Comparison of ENCODE assay signal across 1 cellular context in the genomic region with DNA sequence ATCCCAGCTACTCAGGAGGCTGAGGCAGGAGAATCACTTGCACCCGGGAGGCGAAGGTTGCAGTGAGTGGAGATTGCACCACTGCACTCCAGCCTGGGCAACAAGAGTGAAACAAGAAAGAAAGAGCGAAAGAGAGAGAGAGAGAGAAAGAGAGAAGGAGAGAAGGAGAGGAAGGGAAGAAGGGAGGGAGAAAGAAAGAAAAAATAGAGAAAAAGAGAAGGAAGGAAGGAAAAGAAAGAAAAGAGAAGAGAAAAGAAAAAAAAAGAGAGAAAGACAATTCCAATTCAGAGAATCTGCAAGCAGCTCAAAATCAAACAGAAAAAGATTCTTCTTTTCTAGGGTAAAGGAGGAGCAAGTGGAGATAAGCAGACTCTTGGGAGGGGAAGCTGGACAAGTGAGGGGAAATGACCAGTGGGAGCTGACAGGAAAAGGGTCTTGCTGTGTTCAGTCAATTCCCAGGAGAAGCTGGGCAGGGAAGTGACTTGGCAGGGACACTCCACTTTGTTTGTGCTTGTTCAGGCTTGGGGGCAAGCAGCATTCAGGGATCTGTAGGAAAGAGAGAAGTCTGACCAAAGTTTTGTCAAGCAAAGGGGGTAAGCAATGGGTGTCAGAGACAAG.
TF ChIP-seq lines count a peak whose summit lies in the region.

No MANE protein-coding gene starts in this region.

TF ChIP-seq in K562, 482 proteins besides CTCF, POLR2A, EP300 and RAD21 (continues in another document):
- TF ChIP-seq ETV1 (tag; conservative IDR thresholded peaks at IDR 0.05; ENCODE audit: low read depth) (no peak), OTX1 (CRISPR knock-in tag; IDR thresholded peaks at IDR 0.05) (peak; percentile 79; the same call in 1 of the 2 replicates), KLF6 (CRISPR knock-in tag; IDR thresholded peaks at IDR 0.05; ENCODE audit: borderline replicate concordance) (no peak), NBN (IDR thresholded peaks at IDR 0.05; ENCODE audit: low read depth) (0 out of 2 replicates have a peak, but pooled peaks have one; percentile 38), POLR3G (IDR thresholded peaks at IDR 0.05; ENCODE audit: extremely low read depth, insufficient read length, insufficient replicate concordance) (no peak), SRSF3 (IDR thresholded peaks at IDR 0.05; ENCODE audit: insufficient read depth, low read length) (no peak), THRAP3 (IDR thresholded peaks at IDR 0.05; ENCODE audit: borderline replicate concordance) (0 out of 2 replicates have a peak, but pooled peaks have one; percentile 69), ZC3H8 (IDR thresholded peaks at IDR 0.05) (0 out of 2 replicates have a peak, but pooled peaks have one; percentile 41), BRF1 (IDR thresholded peaks at IDR 0.05; ENCODE audit: borderline replicate concordance, extremely low read depth, insufficient read length) (no peak), ESRRA (IDR thresholded peaks at IDR 0.05; ENCODE audit: borderline replicate concordance, low read depth) (no peak), PHF21A (IDR thresholded peaks at IDR 0.05; ENCODE audit: borderline replicate concordance, low read depth) (0 out of 2 replicates have a peak, but pooled peaks have one; percentile 74), ZNF217 (CRISPR knock-in tag; IDR thresholded peaks at IDR 0.05) (no peak), DPF2 (IDR thresholded peaks at IDR 0.05) (peak; percentile 56; the same call in 1 of the 2 replicates), SMARCA4 (IDR thresholded peaks at IDR 0.05) (peak; percentile 43; the same call in 1 of the 2 replicates), STAG1 (CRISPR knock-in tag; IDR thresholded peaks at IDR 0.05; ENCODE audit: borderline replicate concordance) (no peak), ARID1B (IDR thresholded peaks at IDR 0.05) (peak; percentile 45), MCM7 (IDR thresholded peaks at IDR 0.05) (0 out of 4 replicates have a peak, but pooled peaks of 1 of the 2 experiments have one; percentile 47), ZNF766 (CRISPR knock-in tag; conservative IDR thresholded peaks at IDR 0.05) (no peak), TRIM28 (IDR thresholded peaks at IDR 0.05) (no peak), ELF4 (CRISPR knock-in tag; IDR thresholded peaks at IDR 0.05) (0 out of 2 replicates have a peak, but pooled peaks have one; percentile 17), ZNF134 (CRISPR knock-in tag; conservative IDR thresholded peaks at IDR 0.05) (no peak), HMG20A (CRISPR knock-in tag; conservative IDR thresholded peaks at IDR 0.05) (no peak), CBFA2T2 (conservative IDR thresholded peaks at IDR 0.05) (no peak), NCOA2 (IDR thresholded peaks at IDR 0.05; ENCODE audit: partially characterized antibody in 2 of 2) (no peak)
- TF ChIP-seq, protein P1, sequence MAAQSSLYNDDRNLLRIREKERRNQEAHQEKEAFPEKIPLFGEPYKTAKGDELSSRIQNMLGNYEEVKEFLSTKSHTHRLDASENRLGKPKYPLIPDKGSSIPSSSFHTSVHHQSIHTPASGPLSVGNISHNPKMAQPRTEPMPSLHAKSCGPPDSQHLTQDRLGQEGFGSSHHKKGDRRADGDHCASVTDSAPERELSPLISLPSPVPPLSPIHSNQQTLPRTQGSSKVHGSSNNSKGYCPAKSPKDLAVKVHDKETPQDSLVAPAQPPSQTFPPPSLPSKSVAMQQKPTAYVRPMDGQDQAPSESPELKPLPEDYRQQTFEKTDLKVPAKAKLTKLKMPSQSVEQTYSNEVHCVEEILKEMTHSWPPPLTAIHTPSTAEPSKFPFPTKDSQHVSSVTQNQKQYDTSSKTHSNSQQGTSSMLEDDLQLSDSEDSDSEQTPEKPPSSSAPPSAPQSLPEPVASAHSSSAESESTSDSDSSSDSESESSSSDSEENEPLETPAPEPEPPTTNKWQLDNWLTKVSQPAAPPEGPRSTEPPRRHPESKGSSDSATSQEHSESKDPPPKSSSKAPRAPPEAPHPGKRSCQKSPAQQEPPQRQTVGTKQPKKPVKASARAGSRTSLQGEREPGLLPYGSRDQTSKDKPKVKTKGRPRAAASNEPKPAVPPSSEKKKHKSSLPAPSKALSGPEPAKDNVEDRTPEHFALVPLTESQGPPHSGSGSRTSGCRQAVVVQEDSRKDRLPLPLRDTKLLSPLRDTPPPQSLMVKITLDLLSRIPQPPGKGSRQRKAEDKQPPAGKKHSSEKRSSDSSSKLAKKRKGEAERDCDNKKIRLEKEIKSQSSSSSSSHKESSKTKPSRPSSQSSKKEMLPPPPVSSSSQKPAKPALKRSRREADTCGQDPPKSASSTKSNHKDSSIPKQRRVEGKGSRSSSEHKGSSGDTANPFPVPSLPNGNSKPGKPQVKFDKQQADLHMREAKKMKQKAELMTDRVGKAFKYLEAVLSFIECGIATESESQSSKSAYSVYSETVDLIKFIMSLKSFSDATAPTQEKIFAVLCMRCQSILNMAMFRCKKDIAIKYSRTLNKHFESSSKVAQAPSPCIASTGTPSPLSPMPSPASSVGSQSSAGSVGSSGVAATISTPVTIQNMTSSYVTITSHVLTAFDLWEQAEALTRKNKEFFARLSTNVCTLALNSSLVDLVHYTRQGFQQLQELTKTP (IDR thresholded peaks at IDR 0.05; ENCODE audit: low read depth in 1 of 2, partially characterized antibody in 2 of 2), result peak in 1 of 2 experiments; percentile 40
- TF ChIP-seq, protein P2, sequence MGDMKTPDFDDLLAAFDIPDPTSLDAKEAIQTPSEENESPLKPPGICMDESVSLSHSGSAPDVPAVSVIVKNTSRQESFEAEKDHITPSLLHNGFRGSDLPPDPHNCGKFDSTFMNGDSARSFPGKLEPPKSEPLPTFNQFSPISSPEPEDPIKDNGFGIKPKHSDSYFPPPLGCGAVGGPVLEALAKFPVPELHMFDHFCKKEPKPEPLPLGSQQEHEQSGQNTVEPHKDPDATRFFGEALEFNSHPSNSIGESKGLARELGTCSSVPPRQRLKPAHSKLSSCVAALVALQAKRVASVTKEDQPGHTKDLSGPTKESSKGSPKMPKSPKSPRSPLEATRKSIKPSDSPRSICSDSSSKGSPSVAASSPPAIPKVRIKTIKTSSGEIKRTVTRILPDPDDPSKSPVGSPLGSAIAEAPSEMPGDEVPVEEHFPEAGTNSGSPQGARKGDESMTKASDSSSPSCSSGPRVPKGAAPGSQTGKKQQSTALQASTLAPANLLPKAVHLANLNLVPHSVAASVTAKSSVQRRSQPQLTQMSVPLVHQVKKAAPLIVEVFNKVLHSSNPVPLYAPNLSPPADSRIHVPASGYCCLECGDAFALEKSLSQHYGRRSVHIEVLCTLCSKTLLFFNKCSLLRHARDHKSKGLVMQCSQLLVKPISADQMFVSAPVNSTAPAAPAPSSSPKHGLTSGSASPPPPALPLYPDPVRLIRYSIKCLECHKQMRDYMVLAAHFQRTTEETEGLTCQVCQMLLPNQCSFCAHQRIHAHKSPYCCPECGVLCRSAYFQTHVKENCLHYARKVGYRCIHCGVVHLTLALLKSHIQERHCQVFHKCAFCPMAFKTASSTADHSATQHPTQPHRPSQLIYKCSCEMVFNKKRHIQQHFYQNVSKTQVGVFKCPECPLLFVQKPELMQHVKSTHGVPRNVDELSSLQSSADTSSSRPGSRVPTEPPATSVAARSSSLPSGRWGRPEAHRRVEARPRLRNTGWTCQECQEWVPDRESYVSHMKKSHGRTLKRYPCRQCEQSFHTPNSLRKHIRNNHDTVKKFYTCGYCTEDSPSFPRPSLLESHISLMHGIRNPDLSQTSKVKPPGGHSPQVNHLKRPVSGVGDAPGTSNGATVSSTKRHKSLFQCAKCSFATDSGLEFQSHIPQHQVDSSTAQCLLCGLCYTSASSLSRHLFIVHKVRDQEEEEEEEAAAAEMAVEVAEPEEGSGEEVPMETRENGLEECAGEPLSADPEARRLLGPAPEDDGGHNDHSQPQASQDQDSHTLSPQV (IDR thresholded peaks at IDR 0.05), result no peak
- TF ChIP-seq, protein P3, sequence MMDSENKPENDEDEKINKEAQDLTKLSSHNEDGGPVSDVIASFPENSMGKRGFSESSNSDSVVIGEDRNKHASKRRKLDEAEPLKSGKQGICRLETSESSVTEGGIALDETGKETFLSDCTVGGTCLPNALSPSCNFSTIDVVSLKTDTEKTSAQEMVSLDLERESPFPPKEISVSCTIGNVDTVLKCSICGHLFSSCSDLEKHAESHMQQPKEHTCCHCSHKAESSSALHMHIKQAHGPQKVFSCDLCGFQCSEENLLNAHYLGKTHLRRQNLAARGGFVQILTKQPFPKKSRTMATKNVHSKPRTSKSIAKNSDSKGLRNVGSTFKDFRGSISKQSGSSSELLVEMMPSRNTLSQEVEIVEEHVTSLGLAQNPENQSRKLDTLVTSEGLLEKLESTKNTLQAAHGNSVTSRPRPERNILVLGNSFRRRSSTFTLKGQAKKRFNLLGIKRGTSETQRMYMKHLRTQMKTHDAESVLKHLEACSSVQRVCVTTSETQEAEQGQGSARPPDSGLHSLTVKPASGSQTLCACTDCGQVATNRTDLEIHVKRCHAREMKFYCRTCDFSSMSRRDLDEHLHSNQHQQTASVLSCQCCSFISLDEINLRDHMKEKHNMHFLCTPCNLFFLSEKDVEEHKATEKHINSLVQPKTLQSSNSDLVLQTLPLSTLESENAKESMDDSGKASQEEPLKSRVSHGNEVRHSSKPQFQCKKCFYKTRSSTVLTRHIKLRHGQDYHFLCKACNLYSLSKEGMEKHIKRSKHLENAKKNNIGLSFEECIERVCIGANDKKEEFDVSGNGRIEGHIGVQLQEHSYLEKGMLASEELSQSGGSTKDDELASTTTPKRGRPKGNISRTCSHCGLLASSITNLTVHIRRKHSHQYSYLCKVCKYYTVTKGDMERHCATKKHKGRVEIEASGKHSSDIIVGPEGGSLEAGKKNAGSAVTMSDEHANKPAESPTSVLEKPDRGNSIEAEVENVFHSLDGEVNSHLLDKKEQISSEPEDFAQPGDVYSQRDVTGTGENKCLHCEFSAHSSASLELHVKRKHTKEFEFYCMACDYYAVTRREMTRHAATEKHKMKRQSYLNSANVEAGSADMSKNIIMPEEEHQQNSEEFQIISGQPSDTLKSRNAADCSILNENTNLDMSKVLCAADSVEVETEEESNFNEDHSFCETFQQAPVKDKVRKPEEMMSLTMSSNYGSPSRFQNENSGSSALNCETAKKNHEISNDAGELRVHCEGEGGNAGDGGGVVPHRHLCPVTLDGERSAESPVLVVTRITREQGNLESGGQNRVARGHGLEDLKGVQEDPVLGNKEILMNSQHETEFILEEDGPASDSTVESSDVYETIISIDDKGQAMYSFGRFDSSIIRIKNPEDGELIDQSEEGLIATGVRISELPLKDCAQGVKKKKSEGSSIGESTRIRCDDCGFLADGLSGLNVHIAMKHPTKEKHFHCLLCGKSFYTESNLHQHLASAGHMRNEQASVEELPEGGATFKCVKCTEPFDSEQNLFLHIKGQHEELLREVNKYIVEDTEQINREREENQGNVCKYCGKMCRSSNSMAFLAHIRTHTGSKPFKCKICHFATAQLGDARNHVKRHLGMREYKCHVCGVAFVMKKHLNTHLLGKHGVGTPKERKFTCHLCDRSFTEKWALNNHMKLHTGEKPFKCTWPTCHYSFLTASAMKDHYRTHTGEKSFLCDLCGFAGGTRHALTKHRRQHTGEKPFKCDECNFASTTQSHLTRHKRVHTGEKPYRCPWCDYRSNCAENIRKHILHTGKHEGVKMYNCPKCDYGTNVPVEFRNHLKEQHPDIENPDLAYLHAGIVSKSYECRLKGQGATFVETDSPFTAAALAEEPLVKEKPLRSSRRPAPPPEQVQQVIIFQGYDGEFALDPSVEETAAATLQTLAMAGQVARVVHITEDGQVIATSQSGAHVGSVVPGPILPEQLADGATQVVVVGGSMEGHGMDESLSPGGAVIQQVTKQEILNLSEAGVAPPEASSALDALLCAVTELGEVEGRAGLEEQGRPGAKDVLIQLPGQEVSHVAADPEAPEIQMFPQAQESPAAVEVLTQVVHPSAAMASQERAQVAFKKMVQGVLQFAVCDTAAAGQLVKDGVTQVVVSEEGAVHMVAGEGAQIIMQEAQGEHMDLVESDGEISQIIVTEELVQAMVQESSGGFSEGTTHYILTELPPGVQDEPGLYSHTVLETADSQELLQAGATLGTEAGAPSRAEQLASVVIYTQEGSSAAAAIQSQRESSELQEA (IDR thresholded peaks at IDR 0.05; ENCODE audit: low read depth), result 0 out of 2 replicates have a peak, but pooled peaks have one; percentile 16
- TF ChIP-seq, protein P4, sequence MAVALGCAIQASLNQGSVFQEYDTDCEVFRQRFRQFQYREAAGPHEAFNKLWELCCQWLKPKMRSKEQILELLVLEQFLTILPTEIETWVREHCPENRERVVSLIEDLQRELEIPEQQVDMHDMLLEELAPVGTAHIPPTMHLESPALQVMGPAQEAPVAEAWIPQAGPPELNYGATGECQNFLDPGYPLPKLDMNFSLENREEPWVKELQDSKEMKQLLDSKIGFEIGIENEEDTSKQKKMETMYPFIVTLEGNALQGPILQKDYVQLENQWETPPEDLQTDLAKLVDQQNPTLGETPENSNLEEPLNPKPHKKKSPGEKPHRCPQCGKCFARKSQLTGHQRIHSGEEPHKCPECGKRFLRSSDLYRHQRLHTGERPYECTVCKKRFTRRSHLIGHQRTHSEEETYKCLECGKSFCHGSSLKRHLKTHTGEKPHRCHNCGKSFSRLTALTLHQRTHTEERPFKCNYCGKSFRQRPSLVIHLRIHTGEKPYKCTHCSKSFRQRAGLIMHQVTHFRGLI (CRISPR knock-in tag; IDR thresholded peaks at IDR 0.05), result no peak
- TF ChIP-seq, protein P5, sequence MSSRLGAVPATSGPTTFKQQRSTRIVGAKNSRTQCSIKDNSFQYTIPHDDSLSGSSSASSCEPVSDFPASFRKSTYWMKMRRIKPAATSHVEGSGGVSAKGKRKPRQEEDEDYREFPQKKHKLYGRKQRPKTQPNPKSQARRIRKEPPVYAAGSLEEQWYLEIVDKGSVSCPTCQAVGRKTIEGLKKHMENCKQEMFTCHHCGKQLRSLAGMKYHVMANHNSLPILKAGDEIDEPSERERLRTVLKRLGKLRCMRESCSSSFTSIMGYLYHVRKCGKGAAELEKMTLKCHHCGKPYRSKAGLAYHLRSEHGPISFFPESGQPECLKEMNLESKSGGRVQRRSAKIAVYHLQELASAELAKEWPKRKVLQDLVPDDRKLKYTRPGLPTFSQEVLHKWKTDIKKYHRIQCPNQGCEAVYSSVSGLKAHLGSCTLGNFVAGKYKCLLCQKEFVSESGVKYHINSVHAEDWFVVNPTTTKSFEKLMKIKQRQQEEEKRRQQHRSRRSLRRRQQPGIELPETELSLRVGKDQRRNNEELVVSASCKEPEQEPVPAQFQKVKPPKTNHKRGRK (tag; IDR thresholded peaks at IDR 0.05), result peak; percentile 99
- TF ChIP-seq, protein P6, sequence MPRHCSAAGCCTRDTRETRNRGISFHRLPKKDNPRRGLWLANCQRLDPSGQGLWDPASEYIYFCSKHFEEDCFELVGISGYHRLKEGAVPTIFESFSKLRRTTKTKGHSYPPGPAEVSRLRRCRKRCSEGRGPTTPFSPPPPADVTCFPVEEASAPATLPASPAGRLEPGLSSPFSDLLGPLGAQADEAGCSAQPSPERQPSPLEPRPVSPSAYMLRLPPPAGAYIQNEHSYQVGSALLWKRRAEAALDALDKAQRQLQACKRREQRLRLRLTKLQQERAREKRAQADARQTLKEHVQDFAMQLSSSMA (CRISPR knock-in tag; IDR thresholded peaks at IDR 0.05), result no peak
- TF ChIP-seq, protein P7, sequence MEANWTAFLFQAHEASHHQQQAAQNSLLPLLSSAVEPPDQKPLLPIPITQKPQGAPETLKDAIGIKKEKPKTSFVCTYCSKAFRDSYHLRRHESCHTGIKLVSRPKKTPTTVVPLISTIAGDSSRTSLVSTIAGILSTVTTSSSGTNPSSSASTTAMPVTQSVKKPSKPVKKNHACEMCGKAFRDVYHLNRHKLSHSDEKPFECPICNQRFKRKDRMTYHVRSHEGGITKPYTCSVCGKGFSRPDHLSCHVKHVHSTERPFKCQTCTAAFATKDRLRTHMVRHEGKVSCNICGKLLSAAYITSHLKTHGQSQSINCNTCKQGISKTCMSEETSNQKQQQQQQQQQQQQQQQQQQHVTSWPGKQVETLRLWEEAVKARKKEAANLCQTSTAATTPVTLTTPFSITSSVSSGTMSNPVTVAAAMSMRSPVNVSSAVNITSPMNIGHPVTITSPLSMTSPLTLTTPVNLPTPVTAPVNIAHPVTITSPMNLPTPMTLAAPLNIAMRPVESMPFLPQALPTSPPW (CRISPR knock-in tag; IDR thresholded peaks at IDR 0.05), result 0 out of 2 replicates have a peak, but pooled peaks have one; percentile 16
